23 cellular contexts compared by ENCODE assay signal in the genomic region with DNA sequence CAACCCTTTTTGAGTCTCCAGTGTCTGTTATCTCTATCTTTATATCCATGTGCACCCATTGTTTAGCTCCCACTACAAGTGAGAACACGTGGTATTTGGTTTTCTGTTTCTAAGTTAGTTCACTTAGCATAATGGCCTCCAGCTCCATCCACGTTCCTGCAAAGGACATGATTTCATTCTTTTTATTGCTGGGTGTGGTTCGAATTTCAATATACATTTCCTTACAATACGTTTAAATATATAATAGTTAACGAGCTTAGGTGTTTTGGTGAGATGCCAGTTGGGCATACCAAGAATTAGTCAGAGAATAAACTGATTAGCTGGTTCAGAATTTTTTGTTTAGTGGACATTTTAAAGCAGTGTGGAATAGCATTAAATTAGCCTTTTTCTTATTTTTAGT.
"Had no signal": no experiment of that assay in that cellular context is flagged by ENCODE, and none has a peak within 500 bp of the region (broad histone marks: within the 10 kb centered on the region; RNA-seq: fewer than 3 reads in every experiment).

No MANE protein-coding gene starts in this region.

- FAIRE-seq: HTR-8/SVneo, K562 had no signal

- H3K27ac ChIP-seq: KMS-11, RWPE1, SJCRH30 had no signal

- H3K9me3 ChIP-seq: SJCRH30 had no signal

- H3K4me1 ChIP-seq: SJCRH30 had no signal

- H3K36me3 ChIP-seq: SJCRH30 had no signal

- ATAC-seq: K562, Panc1, Right ventricle myocardium inferior, SK-N-SH treated with all-trans-retinoic acid at 6 μM for 48 hours had no signal

- H3K27me3 ChIP-seq: SJCRH30 had no signal

- DNase-seq: Kasumi-1, MM.1S, NCI-H1092 treated with DMSO at 0.1 percent for 48 hours, NCI-H1436, NCI-H187, NCI-H2029, NCI-H2081 treated with DMSO at 0.1 percent for 48 hours, NCI-H2171, NCI-H226, NCI-H446, NCI-H510A, NCI-H524 treated with DMSO at 0.1 percent for 48 hours, NCI-H69, NCI-H774, SHP77 treated with DMSO at 0.1 percent for 48 hours, SJCRH30 had no signal

- H3K4me3 ChIP-seq: K562, SJCRH30 had no signal
